8 cellular contexts compared by ENCODE assay signal in the genomic region with DNA sequence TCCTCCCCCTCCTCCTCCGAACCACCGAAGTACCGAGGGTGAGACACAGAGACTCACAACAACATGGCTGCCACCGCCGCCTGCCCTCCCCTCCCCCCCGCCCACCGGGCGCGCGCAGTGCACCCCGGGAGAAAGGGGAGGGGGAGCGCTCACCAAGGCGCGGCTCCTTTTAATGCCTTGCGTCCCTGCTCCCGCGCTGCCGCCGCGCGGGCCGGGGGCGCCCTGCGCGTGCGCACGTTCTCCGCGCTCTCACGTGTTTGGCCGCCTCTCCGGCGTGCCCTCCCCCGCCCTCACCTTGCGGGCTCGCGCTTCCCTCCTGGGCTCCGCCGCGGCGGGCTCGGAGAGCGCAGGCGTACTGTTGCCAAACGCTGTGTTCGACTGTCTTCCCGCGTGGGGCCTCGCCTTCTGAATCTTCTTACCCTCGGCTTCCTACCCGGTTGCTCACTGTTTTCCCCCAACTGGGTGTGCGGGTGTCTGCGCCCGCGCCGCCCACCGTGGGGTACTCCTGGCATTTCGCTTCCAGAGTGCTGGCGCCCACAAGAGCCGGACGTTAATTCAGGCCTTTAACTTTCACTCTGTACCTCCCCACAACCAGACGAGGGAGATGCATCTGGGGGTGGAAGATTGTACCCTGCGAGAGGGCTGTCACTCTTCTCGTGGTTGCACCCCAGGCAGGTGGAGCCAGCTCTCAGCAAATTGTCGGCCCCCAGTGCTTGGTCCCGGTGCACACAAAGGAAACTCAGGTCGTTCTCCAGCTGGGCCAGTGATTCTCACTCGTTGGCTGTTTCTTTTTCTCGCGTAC. TPM values are rescaled to one million over a fixed set of nuclear protein-coding genes. Genes with fewer than 3 reads are reported as not detected.
A peak's percentile ranks its signal among the peaks of the same experiment; 100 is the strongest.
DNase-seq lines count a peak whose midpoint lies in the region; ATAC-seq and TF ChIP-seq lines count a peak whose summit lies in the region.

A gene with protein sequence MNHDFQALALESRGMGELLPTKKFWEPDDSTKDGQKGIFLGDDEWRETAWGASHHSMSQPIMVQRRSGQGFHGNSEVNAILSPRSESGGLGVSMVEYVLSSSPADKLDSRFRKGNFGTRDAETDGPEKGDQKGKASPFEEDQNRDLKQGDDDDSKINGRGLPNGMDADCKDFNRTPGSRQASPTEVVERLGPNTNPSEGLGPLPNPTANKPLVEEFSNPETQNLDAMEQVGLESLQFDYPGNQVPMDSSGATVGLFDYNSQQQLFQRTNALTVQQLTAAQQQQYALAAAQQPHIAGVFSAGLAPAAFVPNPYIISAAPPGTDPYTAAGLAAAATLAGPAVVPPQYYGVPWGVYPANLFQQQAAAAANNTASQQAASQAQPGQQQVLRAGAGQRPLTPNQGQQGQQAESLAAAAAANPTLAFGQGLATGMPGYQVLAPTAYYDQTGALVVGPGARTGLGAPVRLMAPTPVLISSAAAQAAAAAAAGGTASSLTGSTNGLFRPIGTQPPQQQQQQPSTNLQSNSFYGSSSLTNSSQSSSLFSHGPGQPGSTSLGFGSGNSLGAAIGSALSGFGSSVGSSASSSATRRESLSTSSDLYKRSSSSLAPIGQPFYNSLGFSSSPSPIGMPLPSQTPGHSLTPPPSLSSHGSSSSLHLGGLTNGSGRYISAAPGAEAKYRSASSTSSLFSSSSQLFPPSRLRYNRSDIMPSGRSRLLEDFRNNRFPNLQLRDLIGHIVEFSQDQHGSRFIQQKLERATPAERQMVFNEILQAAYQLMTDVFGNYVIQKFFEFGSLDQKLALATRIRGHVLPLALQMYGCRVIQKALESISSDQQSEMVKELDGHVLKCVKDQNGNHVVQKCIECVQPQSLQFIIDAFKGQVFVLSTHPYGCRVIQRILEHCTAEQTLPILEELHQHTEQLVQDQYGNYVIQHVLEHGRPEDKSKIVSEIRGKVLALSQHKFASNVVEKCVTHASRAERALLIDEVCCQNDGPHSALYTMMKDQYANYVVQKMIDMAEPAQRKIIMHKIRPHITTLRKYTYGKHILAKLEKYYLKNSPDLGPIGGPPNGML (minus strand): TSS at position 92 of the 802 bp plus-strand sequence. CDS start 23,484 bp downstream, outside the sequence.

- no peaks in the 10 kb centered on the region for H3K27me3 ChIP-seq in ectodermal cell (ENCODE audit: control insufficient read depth, insufficient read depth, low read length, poor library complexity, severe bottlenecking)
- H3K27me3 ChIP-seq in lower lobe of right lung (ENCODE audit: low read depth): no peaks in the 10 kb centered on the region

- ATAC-seq in lower lobe of right lung: peak; percentile 96 to 99

- H3K9me3 ChIP-seq in ectodermal cell (ENCODE audit: control insufficient read depth, low read length): no peaks in the 10 kb centered on the region
- no peaks in the 10 kb centered on the region for H3K9me3 ChIP-seq in lower lobe of right lung

- H3K4me3 ChIP-seq in ectodermal cell (ENCODE audit: insufficient read depth, low read depth, low read length) (peak within 1 kb of the TSS; percentile 93), lower lobe of right lung (peak within 1 kb of the TSS; percentile 93)

- DNase-seq in CMK (ENCODE audit: low read depth) (peak; percentile 95), GM20000 (ENCODE audit: low spot score) (peak; percentile 97), HS-5 (ENCODE audit: low read depth) (peak; percentile 80), NK-92 (lab: John Stamatoyannopoulos, UW; ENCODE audit: unreplicated experiment) (peak; percentile 75), lower lobe of right lung (peak; percentile 96)
- DNase-seq in activated CD8-positive, alpha-beta memory T cell treated with anti-CD3 and anti-CD28 coated beads for 1 hour (ENCODE audit: extremely low read depth in 1 of 2, low read depth in 1 of 2): peak; percentile 71 to 91
- peak; percentile 87 to 92 (median 88) for DNase-seq in stimulated activated CD4-positive, alpha-beta T cell treated with anti-CD3 and anti-CD28 coated beads, TNF-alpha, amount 100 ng/mL, for 1 hour (ENCODE audit: low read depth in 3 of 3, low spot score in 1 of 3)

- H3K36me3 ChIP-seq in ectodermal cell (ENCODE audit: control insufficient read depth, insufficient read depth, low read length) (no peaks in the 10 kb centered on the region), lower lobe of right lung (no peaks in the 10 kb centered on the region)

- peaks cover 18% of the 10 kb centered on the region for H3K4me1 ChIP-seq in ectodermal cell (ENCODE audit: control insufficient read depth, insufficient read depth, low read length)
- peaks cover 47% of the 10 kb centered on the region for H3K4me1 ChIP-seq in lower lobe of right lung

- WGBS in ectodermal cell, 2 experiments: 0 to 1% methylated on average over 66 to 69 of the region's 70 CpGs

- no peak for TF ChIP-seq CTCF in GM20000 (IDR thresholded peaks at IDR 0.05; ENCODE audit: extremely low read depth, missing control alignments)
- no peak for TF ChIP-seq CTCF in lower lobe of right lung (IDR thresholded peaks at IDR 0.05)

- H3K27ac ChIP-seq in ectodermal cell (ENCODE audit: insufficient read depth, low read depth, low read length, poor library complexity, severe bottlenecking): peak within 1 kb of the TSS; percentile 99
- H3K27ac ChIP-seq in lower lobe of right lung: peak within 1 kb of the TSS; percentile 94

- intact Hi-C loops in lower lobe of right lung (cut with DNase I): no loop called here

RNA-seq across cellular contexts. Expression of the gene that starts here (rescaled TPM):
- polyA plus RNA-seq in ectodermal cell (2013, experiment 1 of 4): 81.2 TPM
- 84.4 TPM for polyA plus RNA-seq in ectodermal cell (2013, experiment 2 of 4)
- polyA plus RNA-seq in ectodermal cell (2013, experiment 3 of 4): 58.9 TPM
- polyA plus RNA-seq in ectodermal cell (2013, experiment 4 of 4): 68.3 TPM
- 112 TPM for total RNA-seq in lower lobe of right lung

Comparison
In these comparisons a context has a peak if more than half of its experiments do, and no peak if none do; other contexts are left out.
1. Peak in every context shown above with its lines: DNase-seq, ATAC-seq, H3K4me3 ChIP-seq and H3K27ac ChIP-seq.